ENCODE assay signal across 24 cellular contexts in genomic region chr5:1018596-1018995, GRCh38. TPM values are rescaled to one million over a fixed set of nuclear protein-coding genes. Genes with fewer than 3 reads are reported as not detected.
DNase-seq lines count a peak whose midpoint lies in the region; ATAC-seq and TF ChIP-seq lines count a peak whose summit lies in the region.
"Had no signal": no experiment of that assay in that cellular context is flagged by ENCODE, and none has a peak within 500 bp of the region (broad histone marks: within the 10 kb centered on the region; RNA-seq: fewer than 3 reads in every experiment).

No MANE protein-coding gene starts in this region.

- DNase-seq in natural killer cell treated with Interleukin-12 subunit alpha and Interleukin-12 subunit beta and Interleukin-15 and Interleukin-18, amount 100 ng/mL, for 72 hours (ENCODE audit: low spot score), result no peak
- DNase-seq in natural killer cell, result no peak
- DNase-seq in endodermal cell, result no peak
- DNase-seq in mesothelial cell of epicardium (ENCODE audit: low spot score in 2 of 2, unreplicated experiment in 2 of 2), result no peak
- no peak for DNase-seq in activated CD4-positive, alpha-beta T cell treated with anti-CD3 and anti-CD28 coated beads, Interleukin-2, amount 50 U/mL, for 48 hours
- no peak for DNase-seq in activated CD4-positive, alpha-beta memory T cell treated with anti-CD3 and anti-CD28 coated beads, Interleukin-2, amount 10 ng/mL, durations not matched to agents 7 days and 5 days
- DNase-seq in HCEC 1CT, result no peak
- DNase-seq: Caco-2; CD4-positive, alpha-beta memory T cell; DMS 273 treated with DMSO at 0.1 percent for 48 hours; DMS79 treated with DMSO at 0.1 percent for 48 hours; H9; Kasumi-1; NCI-H1417; NCI-H1694 treated with DMSO at 0.1 percent for 48 hours; NCI-H2081 treated with DMSO at 0.1 percent for 48 hours; NCI-H2171 treated with DMSO at 0.1 percent for 48 hours; NCI-H524 treated with DMSO at 0.1 percent for 48 hours; NCI-H82; SJCRH30 had no signal

- no peaks in the 10 kb centered on the region for H3K4me1 Mint-ChIP-seq in natural killer cell treated with Interleukin-12 subunit alpha and Interleukin-12 subunit beta and Interleukin-15 and Interleukin-18, amount 100 ng/mL, for 72 hours (ENCODE audit: low read depth in 2 of 2)
- H3K4me1 Mint-ChIP-seq in natural killer cell (no peaks in the 10 kb centered on the region), endodermal cell (peaks cover 8% of the 10 kb centered on the region), mesothelial cell of epicardium (peaks cover 25% of the 10 kb centered on the region)
- no peaks in the 10 kb centered on the region for H3K4me1 Mint-ChIP-seq in activated CD4-positive, alpha-beta memory T cell treated with anti-CD3 and anti-CD28 coated beads, Interleukin-2, amount 10 ng/mL, durations not matched to agents 7 days and 5 days
- H3K4me1 Mint-ChIP-seq: CD4-positive, alpha-beta memory T cell had no signal

- H3K9ac ChIP-seq in endodermal cell (ENCODE audit: extremely low read depth, low read length, poor library complexity, severe bottlenecking), result no peak overlapping the region

- intact Hi-C loops in natural killer cell (cut with micrococcal nuclease), result no loop called here

- no peaks in the 10 kb centered on the region for H3K9me3 ChIP-seq in endodermal cell (ENCODE audit: control insufficient read depth, low read length)
- H3K9me3 ChIP-seq: A549, Caco-2, SJCRH30 had no signal

- no peaks in the 10 kb centered on the region for H3K27me3 Mint-ChIP-seq in natural killer cell treated with Interleukin-12 subunit alpha and Interleukin-12 subunit beta and Interleukin-15 and Interleukin-18, amount 100 ng/mL, for 72 hours
- no peaks in the 10 kb centered on the region for H3K27me3 Mint-ChIP-seq in natural killer cell (ENCODE audit: low read depth in 2 of 2)
- no peaks in the 10 kb centered on the region for H3K27me3 Mint-ChIP-seq in endodermal cell (ENCODE audit: insufficient read depth)
- H3K27me3 Mint-ChIP-seq in mesothelial cell of epicardium (ENCODE audit: low read depth), result peaks cover 14% of the 10 kb centered on the region
- no peaks in the 10 kb centered on the region for H3K27me3 Mint-ChIP-seq in activated CD4-positive, alpha-beta memory T cell treated with anti-CD3 and anti-CD28 coated beads, Interleukin-2, amount 10 ng/mL, durations not matched to agents 7 days and 5 days
- H3K27me3 Mint-ChIP-seq: CD4-positive, alpha-beta memory T cell had no signal

- POLR2A ChIA-PET in activated CD4-positive, alpha-beta memory T cell treated with anti-CD3 and anti-CD28 coated beads, Interleukin-2, amount 10 ng/mL, durations not matched to agents 7 days and 5 days (lab: Charles Lee), result no interaction called here

- ATAC-seq in natural killer cell treated with Interleukin-12 subunit alpha and Interleukin-12 subunit beta and Interleukin-15 and Interleukin-18, amount 100 ng/mL, for 72 hours, result peak; percentile 5 to 7
- ATAC-seq in natural killer cell, result no peak
- ATAC-seq in HG02623 (IDR thresholded peaks at IDR 0.05; ENCODE audit: unreplicated experiment), result no peak
- ATAC-seq: A549, Panc1 had no signal

- no peaks in the 10 kb centered on the region for H3K9me3 Mint-ChIP-seq in natural killer cell treated with Interleukin-12 subunit alpha and Interleukin-12 subunit beta and Interleukin-15 and Interleukin-18, amount 100 ng/mL, for 72 hours
- H3K9me3 Mint-ChIP-seq in natural killer cell (no peaks in the 10 kb centered on the region), endodermal cell (no peaks in the 10 kb centered on the region), mesothelial cell of epicardium (no peaks in the 10 kb centered on the region)
- no peaks in the 10 kb centered on the region for H3K9me3 Mint-ChIP-seq in activated CD4-positive, alpha-beta memory T cell treated with anti-CD3 and anti-CD28 coated beads, Interleukin-2, amount 10 ng/mL, durations not matched to agents 7 days and 5 days
- H3K9me3 Mint-ChIP-seq: CD4-positive, alpha-beta memory T cell; H9 had no signal

- WGBS in endodermal cell (ENCODE audit: insufficient coverage in 1 of 2, insufficient read length in 1 of 2), 2 experiments, result 92% methylated on average over 6 to 9 of the region's 9 CpGs

- H3K27me3 ChIP-seq in endodermal cell (ENCODE audit: control insufficient read depth, insufficient read depth, low read length, poor library complexity, severe bottlenecking), result no peaks in the 10 kb centered on the region
- H3K27me3 ChIP-seq: SJCRH30 had no signal

- H3K27ac Mint-ChIP-seq in natural killer cell treated with Interleukin-12 subunit alpha and Interleukin-12 subunit beta and Interleukin-15 and Interleukin-18, amount 100 ng/mL, for 72 hours, result no peak overlapping the region
- H3K27ac Mint-ChIP-seq in natural killer cell (no peak overlapping the region), endodermal cell (no peak overlapping the region), mesothelial cell of epicardium (peak overlapping the region; percentile 56)
- no peak overlapping the region for H3K27ac Mint-ChIP-seq in activated CD4-positive, alpha-beta memory T cell treated with anti-CD3 and anti-CD28 coated beads, Interleukin-2, amount 10 ng/mL, durations not matched to agents 7 days and 5 days
- H3K27ac Mint-ChIP-seq: CD4-positive, alpha-beta memory T cell had no signal

- no peaks in the 10 kb centered on the region for H3K36me3 Mint-ChIP-seq in natural killer cell treated with Interleukin-12 subunit alpha and Interleukin-12 subunit beta and Interleukin-15 and Interleukin-18, amount 100 ng/mL, for 72 hours
- H3K36me3 Mint-ChIP-seq in natural killer cell (no peaks in the 10 kb centered on the region), endodermal cell (ENCODE audit: low read depth) (no peaks in the 10 kb centered on the region), mesothelial cell of epicardium (no peaks in the 10 kb centered on the region)
- no peaks in the 10 kb centered on the region for H3K36me3 Mint-ChIP-seq in activated CD4-positive, alpha-beta memory T cell treated with anti-CD3 and anti-CD28 coated beads, Interleukin-2, amount 10 ng/mL, durations not matched to agents 7 days and 5 days (ENCODE audit: low read depth)
- H3K36me3 Mint-ChIP-seq: CD4-positive, alpha-beta memory T cell had no signal

- TF ChIP-seq CTCF in natural killer cell (IDR thresholded peaks at IDR 0.05) (no peak), endodermal cell (conservative IDR thresholded peaks at IDR 0.05) (no peak), mesothelial cell of epicardium (IDR thresholded peaks at IDR 0.05; ENCODE audit: unreplicated experiment) (no peak)

- no peak overlapping the region for H3K4me3 Mint-ChIP-seq in natural killer cell treated with Interleukin-12 subunit alpha and Interleukin-12 subunit beta and Interleukin-15 and Interleukin-18, amount 100 ng/mL, for 72 hours
- H3K4me3 Mint-ChIP-seq in natural killer cell (no peak overlapping the region), endodermal cell (no peak overlapping the region), mesothelial cell of epicardium (no peak overlapping the region)
- no peak overlapping the region for H3K4me3 Mint-ChIP-seq in activated CD4-positive, alpha-beta memory T cell treated with anti-CD3 and anti-CD28 coated beads, Interleukin-2, amount 10 ng/mL, durations not matched to agents 7 days and 5 days
- H3K4me3 Mint-ChIP-seq: CD4-positive, alpha-beta memory T cell; H9 had no signal

- CTCF ChIA-PET in activated CD4-positive, alpha-beta memory T cell treated with anti-CD3 and anti-CD28 coated beads, Interleukin-2, amount 10 ng/mL, durations not matched to agents 7 days and 5 days (lab: Charles Lee), result no interaction called here

- H3K4me3 ChIP-seq in endodermal cell (ENCODE audit: low read length), result no peak overlapping the region
- H3K4me3 ChIP-seq: A549, SJCRH30 had no signal

- H3K4me1 ChIP-seq in endodermal cell (ENCODE audit: control insufficient read depth, insufficient read depth, low read length), result no peaks in the 10 kb centered on the region
- H3K4me1 ChIP-seq: A549, SJCRH30 had no signal

- no peaks in the 10 kb centered on the region for H3K36me3 ChIP-seq in endodermal cell (ENCODE audit: control insufficient read depth, insufficient read depth, low read length)
- H3K36me3 ChIP-seq: SJCRH30 had no signal

- peak overlapping the region; percentile 41 for H3K27ac ChIP-seq in endodermal cell (ENCODE audit: low read depth, low read length)
- H3K27ac ChIP-seq: A549, SJCRH30 had no signal

RNA-seq across cellular contexts. Expression of gene NKD2, which starts 10.0 kb away (rescaled TPM):
- under 1 TPM in 1 of 2 donors, not detected in 1; 0.53 TPM for total RNA-seq in natural killer cell treated with Interleukin-12 subunit alpha and Interleukin-12 subunit beta and Interleukin-15 and Interleukin-18, amount 100 ng/mL, for 72 hours
- total RNA-seq in natural killer cell (not detected), endodermal cell (10 to 100 TPM; 11.2 to 13.9 TPM), mesothelial cell of epicardium (52.8 to 65.1 TPM (median 63.4 TPM) in 3 replicates)
- polyA plus RNA-seq in endodermal cell (2013, experiment 1 of 2), result 63.1 TPM
- 59.4 TPM for polyA plus RNA-seq in endodermal cell (2013, experiment 2 of 2)
- total RNA-seq in activated CD4-positive, alpha-beta memory T cell treated with anti-CD3 and anti-CD28 coated beads, Interleukin-2, amount 10 ng/mL, durations not matched to agents 7 days and 5 days, result 1 to 10 TPM; 3.6 to 3.7 TPM
- total RNA-seq: CD4-positive, alpha-beta memory T cell; SJCRH30 had no signal
- polyA plus RNA-seq: BJ; CD4-positive, alpha-beta memory T cell had no signal

Comparison
In these comparisons a context has a peak if more than half of its experiments do, and no peak if none do; other contexts are left out.
1. ATAC-seq: peak in natural killer cell treated with Interleukin-12 subunit alpha and Interleukin-12 subunit beta and Interleukin-15 and Interleukin-18, amount 100 ng/mL, for 72 hours (2 of 2); none in natural killer cell (0 of 3) and HG02623 (single experiment).